Comparison of ENCODE assay signal across 15 cellular contexts in the genomic region with DNA sequence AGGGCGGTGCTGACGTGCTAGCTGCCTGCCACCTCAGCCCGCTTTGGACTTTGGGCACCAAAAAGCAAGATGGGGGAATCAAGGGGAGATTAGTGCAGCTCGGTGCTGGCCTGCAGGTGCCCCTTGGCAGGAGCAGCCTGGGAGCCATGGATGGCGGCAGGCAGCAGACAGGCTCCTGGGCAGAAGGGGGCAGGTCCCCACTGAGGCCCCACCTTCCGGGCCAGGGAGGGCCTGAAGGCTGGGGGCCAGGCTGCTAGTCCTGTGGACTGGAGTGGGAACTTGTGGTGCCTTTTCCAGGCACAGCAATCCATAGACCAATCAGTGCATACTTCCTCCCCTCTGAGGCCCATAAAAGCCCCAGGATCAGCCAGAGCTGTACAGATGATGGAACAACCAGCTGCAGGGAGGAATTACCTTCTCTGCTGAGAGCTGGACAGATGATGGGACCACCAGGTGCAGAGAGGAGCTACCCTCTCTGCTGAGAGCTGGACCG.
"Had no signal": no experiment of that assay in that cellular context is flagged by ENCODE, and none has a peak within 500 bp of the region (broad histone marks: within the 10 kb centered on the region; RNA-seq: fewer than 3 reads in every experiment).

No MANE protein-coding gene starts in this region.

- FAIRE-seq: pancreas, urothelium cell line had no signal

- H3K27ac ChIP-seq: coronary artery, epithelial cell of prostate, left lung, pancreas, thoracic aorta had no signal

- H3K9me3 Mint-ChIP-seq: activated naive CD4-positive, alpha-beta T cell treated with anti-CD3 and anti-CD28 coated beads, Interleukin-2, amount 10 ng/mL, durations not matched to agents 7 days and 5 days; activated T-helper 2 cell treated with anti-CD3 and anti-CD28 coated beads, Interferon-gamma antibody, Interleukin-2, Interleukin-4, amounts not matched to agents 10 μg/mL and 5 μg/mL and 100 μg/mL, durations not matched to agents 14 hours and 24 hours and 36 hours; stimulated activated naive CD8-positive, alpha-beta T cell treated with anti-CD3 and anti-CD28 coated beads, Interleukin-15, Interleukin-2, amounts not matched to agents 100 ng/mL and 50 ng/mL, for 24 hours had no signal

- H3K27ac Mint-ChIP-seq: activated naive CD4-positive, alpha-beta T cell treated with anti-CD3 and anti-CD28 coated beads, Interleukin-2, amount 10 ng/mL, durations not matched to agents 7 days and 5 days; activated T-helper 2 cell treated with anti-CD3 and anti-CD28 coated beads, Interferon-gamma antibody, Interleukin-2, Interleukin-4, amounts not matched to agents 10 μg/mL and 5 μg/mL and 100 μg/mL, durations not matched to agents 14 hours and 24 hours and 36 hours; stimulated activated naive CD8-positive, alpha-beta T cell treated with anti-CD3 and anti-CD28 coated beads, Interleukin-15, Interleukin-2, amounts not matched to agents 100 ng/mL and 50 ng/mL, for 24 hours had no signal

- H3K36me3 ChIP-seq: pancreas, thoracic aorta had no signal

- H3K4me3 Mint-ChIP-seq: activated naive CD4-positive, alpha-beta T cell treated with anti-CD3 and anti-CD28 coated beads, Interleukin-2, amount 10 ng/mL, durations not matched to agents 7 days and 5 days; stimulated activated naive CD8-positive, alpha-beta T cell treated with anti-CD3 and anti-CD28 coated beads, Interleukin-15, Interleukin-2, amounts not matched to agents 100 ng/mL and 50 ng/mL, for 24 hours had no signal

- H3K4me1 ChIP-seq: left lung, pancreas had no signal

- H3K9me3 ChIP-seq: left lung, pancreas, thoracic aorta had no signal

- H3K4me3 ChIP-seq: coronary artery, left lung, pancreas, thoracic aorta had no signal

- H3K27me3 ChIP-seq: left lung, pancreas had no signal

- H3K4me1 Mint-ChIP-seq: activated naive CD4-positive, alpha-beta T cell treated with anti-CD3 and anti-CD28 coated beads, Interleukin-2, amount 10 ng/mL, durations not matched to agents 7 days and 5 days had no signal

- H3K27me3 Mint-ChIP-seq: activated naive CD4-positive, alpha-beta T cell treated with anti-CD3 and anti-CD28 coated beads, Interleukin-2, amount 10 ng/mL, durations not matched to agents 7 days and 5 days; stimulated activated naive CD8-positive, alpha-beta T cell treated with anti-CD3 and anti-CD28 coated beads, Interleukin-15, Interleukin-2, amounts not matched to agents 100 ng/mL and 50 ng/mL, for 24 hours had no signal

- ATAC-seq: left lung, pancreas had no signal

- DNase-seq: activated CD4-positive, alpha-beta T cell treated with anti-CD3 and anti-CD28 coated beads for 4 hours; activated naive CD4-positive, alpha-beta T cell treated with anti-CD3 and anti-CD28 coated beads, Interleukin-2, amount 10 ng/mL, durations not matched to agents 7 days and 5 days; activated T-cell treated with anti-CD3 and anti-CD28 coated beads for 4 hours; effector memory CD4-positive, alpha-beta T cell; left lung; stimulated activated CD4-positive, alpha-beta T cell treated with anti-CD3 and anti-CD28 coated beads, Interleukin-4, amount 100 ng/mL, for 1 hour; stimulated activated CD8-positive, alpha-beta memory T cell treated with anti-CD3 and anti-CD28 coated beads, Interleukin-4, amount 100 ng/mL, for 48 hours; T1000 had no signal
